1 cellular context compared by ENCODE assay signal in the genomic region with DNA sequence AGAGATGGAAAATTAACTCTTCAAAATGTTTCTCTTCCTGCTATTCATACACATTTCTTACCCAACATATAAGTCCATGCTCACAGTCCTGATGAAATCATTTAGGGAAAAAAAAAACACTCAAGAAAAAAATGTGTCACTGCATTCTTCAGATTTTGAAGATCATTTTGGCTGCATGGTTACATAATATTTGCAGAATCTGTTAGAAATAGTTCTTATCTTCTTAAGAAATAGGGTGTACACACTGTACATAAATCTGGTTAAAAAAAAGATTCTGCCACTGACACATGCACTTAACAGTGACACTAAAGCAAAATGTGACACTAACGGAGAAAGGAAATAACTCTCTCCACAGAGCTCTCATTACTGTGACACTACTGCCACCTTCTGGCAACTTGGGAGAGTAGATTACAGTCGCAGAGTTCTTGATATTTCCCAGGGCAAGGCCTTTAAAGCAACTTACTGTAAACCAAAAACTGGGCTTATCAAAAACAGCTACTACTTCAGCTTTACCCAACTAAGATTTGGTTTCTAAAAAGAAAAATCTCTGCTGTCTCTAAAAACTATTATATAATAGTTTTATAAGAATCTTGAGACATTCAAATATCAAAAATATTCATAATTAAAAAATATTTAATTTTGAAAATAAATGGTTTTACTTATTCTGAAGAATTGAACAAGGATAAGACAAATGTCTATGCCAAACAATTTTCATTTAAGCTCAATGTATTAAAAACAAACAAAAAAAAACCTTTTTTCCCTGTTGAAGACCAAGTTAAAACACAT.
TF ChIP-seq lines count a peak whose summit lies in the region.

No MANE protein-coding gene starts in this region.

TF ChIP-seq in K562, 482 proteins besides CTCF, POLR2A, EP300 and RAD21 (continued from another document and continues in another):
- TF ChIP-seq, protein P1, sequence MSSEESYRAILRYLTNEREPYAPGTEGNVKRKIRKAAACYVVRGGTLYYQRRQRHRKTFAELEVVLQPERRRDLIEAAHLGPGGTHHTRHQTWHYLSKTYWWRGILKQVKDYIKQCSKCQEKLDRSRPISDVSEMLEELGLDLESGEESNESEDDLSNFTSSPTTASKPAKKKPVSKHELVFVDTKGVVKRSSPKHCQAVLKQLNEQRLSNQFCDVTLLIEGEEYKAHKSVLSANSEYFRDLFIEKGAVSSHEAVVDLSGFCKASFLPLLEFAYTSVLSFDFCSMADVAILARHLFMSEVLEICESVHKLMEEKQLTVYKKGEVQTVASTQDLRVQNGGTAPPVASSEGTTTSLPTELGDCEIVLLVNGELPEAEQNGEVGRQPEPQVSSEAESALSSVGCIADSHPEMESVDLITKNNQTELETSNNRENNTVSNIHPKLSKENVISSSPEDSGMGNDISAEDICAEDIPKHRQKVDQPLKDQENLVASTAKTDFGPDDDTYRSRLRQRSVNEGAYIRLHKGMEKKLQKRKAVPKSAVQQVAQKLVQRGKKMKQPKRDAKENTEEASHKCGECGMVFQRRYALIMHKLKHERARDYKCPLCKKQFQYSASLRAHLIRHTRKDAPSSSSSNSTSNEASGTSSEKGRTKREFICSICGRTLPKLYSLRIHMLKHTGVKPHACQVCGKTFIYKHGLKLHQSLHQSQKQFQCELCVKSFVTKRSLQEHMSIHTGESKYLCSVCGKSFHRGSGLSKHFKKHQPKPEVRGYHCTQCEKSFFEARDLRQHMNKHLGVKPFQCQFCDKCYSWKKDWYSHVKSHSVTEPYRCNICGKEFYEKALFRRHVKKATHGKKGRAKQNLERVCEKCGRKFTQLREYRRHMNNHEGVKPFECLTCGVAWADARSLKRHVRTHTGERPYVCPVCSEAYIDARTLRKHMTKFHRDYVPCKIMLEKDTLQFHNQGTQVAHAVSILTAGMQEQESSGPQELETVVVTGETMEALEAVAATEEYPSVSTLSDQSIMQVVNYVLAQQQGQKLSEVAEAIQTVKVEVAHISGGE (CRISPR knock-in tag; IDR thresholded peaks at IDR 0.05) = no peak
- TF ChIP-seq CAMTA2 (CRISPR knock-in tag; conservative IDR thresholded peaks at IDR 0.05) = no peak
- peak; percentile 16 for TF ChIP-seq MEIS2 (IDR thresholded peaks at IDR 0.05; ENCODE audit: partially characterized antibody)
- TF ChIP-seq, protein P2, sequence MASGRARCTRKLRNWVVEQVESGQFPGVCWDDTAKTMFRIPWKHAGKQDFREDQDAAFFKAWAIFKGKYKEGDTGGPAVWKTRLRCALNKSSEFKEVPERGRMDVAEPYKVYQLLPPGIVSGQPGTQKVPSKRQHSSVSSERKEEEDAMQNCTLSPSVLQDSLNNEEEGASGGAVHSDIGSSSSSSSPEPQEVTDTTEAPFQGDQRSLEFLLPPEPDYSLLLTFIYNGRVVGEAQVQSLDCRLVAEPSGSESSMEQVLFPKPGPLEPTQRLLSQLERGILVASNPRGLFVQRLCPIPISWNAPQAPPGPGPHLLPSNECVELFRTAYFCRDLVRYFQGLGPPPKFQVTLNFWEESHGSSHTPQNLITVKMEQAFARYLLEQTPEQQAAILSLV (tag; IDR thresholded peaks at IDR 0.05) = no peak
- TF ChIP-seq ZNF121 (CRISPR knock-in tag; conservative IDR thresholded peaks at IDR 0.05) = no peak
- TF ChIP-seq HDAC1 (IDR thresholded peaks at IDR 0.05) = no peak
- TF ChIP-seq HNRNPLL (IDR thresholded peaks at IDR 0.05; ENCODE audit: low read depth, low read length, poor library complexity, severe bottlenecking) = no peak
- TF ChIP-seq, protein P3, sequence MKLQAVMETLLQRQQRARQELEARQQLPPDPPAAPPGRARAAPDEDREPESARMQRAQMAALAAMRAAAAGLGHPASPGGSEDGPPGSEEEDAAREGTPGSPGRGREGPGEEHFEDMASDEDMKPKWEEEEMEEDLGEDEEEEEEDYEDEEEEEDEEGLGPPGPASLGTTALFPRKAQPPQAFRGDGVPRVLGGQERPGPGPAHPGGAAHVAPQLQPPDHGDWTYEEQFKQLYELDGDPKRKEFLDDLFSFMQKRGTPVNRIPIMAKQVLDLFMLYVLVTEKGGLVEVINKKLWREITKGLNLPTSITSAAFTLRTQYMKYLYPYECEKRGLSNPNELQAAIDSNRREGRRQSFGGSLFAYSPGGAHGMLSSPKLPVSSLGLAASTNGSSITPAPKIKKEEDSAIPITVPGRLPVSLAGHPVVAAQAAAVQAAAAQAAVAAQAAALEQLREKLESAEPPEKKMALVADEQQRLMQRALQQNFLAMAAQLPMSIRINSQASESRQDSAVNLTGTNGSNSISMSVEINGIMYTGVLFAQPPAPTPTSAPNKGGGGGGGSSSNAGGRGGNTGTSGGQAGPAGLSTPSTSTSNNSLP (IDR thresholded peaks at IDR 0.05; ENCODE audit: borderline replicate concordance, low read depth, low read length) = no peak
- TF ChIP-seq FOXK2 (conservative IDR thresholded peaks at IDR 0.05 in 1 of 2, IDR thresholded peaks at IDR 0.05 in 1 of 2; ENCODE audit: low read depth in 2 of 2) = no peak
- TF ChIP-seq SP1 (CRISPR knock-in tag; IDR thresholded peaks at IDR 0.05) = no peak
- no peak for TF ChIP-seq LEF1 (IDR thresholded peaks at IDR 0.05)
- 0 out of 2 replicates have a peak, but pooled peaks have one; percentile 22 for TF ChIP-seq SMC3 (conservative IDR thresholded peaks at IDR 0.05; ENCODE audit: insufficient read depth, low read depth, low read length)
- no peak for TF ChIP-seq ZNF431 (CRISPR knock-in tag; IDR thresholded peaks at IDR 0.05)
- TF ChIP-seq, protein P4, sequence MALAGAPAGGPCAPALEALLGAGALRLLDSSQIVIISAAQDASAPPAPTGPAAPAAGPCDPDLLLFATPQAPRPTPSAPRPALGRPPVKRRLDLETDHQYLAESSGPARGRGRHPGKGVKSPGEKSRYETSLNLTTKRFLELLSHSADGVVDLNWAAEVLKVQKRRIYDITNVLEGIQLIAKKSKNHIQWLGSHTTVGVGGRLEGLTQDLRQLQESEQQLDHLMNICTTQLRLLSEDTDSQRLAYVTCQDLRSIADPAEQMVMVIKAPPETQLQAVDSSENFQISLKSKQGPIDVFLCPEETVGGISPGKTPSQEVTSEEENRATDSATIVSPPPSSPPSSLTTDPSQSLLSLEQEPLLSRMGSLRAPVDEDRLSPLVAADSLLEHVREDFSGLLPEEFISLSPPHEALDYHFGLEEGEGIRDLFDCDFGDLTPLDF (CRISPR knock-in tag; IDR thresholded peaks at IDR 0.05) = no peak
- TF ChIP-seq, protein P5, sequence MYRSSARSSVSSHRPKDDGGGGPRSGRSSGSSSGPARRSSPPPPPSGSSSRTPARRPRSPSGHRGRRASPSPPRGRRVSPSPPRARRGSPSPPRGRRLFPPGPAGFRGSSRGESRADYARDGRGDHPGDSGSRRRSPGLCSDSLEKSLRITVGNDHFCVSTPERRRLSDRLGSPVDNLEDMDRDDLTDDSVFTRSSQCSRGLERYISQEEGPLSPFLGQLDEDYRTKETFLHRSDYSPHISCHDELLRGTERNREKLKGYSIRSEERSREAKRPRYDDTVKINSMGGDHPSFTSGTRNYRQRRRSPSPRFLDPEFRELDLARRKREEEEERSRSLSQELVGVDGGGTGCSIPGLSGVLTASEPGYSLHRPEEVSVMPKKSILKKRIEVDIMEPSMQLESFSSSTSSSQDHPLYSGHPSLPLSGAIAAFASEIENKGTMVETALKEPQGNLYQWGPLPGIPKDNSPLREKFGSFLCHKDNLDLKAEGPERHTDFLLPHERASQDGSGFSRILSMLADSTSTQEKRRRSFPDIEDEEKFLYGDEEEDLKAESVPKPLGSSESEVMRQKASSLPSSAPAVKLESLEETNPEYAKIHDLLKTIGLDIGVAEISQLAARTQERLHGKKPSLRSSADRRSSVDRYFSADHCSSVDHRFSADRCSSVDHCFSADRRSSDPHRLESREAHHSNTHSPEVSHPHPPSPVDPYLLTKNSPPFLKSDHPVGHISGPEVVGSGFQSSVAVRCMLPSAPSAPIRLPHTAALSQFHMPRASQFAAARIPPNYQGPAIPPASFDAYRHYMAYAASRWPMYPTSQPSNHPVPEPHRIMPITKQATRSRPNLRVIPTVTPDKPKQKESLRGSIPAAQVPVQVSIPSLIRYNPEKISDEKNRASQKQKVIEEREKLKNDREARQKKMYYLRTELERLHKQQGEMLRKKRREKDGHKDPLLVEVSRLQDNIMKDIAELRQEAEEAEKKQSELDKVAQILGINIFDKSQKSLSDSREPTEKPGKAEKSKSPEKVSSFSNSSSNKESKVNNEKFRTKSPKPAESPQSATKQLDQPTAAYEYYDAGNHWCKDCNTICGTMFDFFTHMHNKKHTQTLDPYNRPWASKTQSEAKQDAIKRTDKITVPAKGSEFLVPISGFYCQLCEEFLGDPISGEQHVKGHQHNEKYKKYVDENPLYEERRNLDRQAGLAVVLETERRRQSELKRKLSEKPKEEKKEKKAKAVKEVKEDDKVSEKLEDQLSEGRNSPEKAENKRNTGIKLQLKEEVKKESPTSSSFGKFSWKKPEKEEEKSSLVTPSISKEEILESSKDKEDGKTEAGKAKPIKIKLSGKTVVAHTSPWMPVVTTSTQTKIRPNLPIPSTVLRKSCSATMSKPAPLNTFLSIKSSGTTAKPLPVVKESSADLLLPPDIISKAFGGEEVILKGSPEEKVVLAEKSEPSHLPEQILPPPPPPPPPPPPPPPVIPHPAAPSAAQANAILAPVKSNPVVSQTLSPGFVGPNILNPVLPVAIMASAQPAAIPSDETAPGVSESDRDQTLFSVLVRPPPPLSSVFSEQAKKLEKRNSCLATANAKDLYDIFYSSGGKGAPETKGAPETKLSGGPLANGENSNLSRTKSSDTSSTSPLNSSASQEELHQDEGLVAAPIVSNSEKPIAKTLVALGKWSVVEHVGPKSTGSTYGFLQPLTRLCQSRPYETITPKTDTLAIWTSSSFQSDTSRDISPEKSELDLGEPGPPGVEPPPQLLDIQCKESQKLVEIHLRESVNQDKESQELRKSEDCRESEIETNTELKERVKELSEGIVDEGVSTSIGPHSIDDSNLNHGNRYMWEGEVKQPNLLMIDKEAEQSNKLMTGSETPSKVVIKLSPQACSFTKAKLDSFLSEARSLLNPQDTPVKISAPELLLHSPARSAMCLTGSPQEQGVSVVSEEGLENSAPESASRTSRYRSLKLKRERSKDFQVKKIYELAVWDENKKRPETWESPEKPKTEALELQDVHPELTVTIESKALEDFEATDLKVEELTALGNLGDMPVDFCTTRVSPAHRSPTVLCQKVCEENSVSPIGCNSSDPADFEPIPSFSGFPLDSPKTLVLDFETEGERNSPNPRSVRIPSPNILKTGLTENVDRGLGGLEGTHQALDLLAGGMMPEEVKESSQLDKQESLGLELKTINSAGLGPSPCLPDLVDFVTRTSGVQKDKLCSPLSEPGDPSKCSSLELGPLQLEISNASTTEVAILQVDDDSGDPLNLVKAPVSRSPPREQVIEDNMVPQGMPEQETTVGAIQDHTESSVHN (IDR thresholded peaks at IDR 0.05; ENCODE audit: borderline replicate concordance in 1 of 2, low read depth in 1 of 2) = no peak
- TF ChIP-seq FOS (IDR thresholded peaks at IDR 0.05; ENCODE audit: extremely low read depth, insufficient read length) = no peak
- TF ChIP-seq ZNF778 (CRISPR knock-in tag; IDR thresholded peaks at IDR 0.05) = no peak
- TF ChIP-seq, protein P6, sequence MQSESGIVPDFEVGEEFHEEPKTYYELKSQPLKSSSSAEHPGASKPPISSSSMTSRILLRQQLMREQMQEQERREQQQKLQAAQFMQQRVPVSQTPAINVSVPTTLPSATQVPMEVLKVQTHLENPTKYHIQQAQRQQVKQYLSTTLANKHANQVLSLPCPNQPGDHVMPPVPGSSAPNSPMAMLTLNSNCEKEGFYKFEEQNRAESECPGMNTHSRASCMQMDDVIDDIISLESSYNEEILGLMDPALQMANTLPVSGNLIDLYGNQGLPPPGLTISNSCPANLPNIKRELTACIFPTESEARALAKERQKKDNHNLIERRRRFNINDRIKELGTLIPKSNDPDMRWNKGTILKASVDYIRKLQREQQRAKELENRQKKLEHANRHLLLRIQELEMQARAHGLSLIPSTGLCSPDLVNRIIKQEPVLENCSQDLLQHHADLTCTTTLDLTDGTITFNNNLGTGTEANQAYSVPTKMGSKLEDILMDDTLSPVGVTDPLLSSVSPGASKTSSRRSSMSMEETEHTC (IDR thresholded peaks at IDR 0.05) = no peak
- TF ChIP-seq, protein P7, sequence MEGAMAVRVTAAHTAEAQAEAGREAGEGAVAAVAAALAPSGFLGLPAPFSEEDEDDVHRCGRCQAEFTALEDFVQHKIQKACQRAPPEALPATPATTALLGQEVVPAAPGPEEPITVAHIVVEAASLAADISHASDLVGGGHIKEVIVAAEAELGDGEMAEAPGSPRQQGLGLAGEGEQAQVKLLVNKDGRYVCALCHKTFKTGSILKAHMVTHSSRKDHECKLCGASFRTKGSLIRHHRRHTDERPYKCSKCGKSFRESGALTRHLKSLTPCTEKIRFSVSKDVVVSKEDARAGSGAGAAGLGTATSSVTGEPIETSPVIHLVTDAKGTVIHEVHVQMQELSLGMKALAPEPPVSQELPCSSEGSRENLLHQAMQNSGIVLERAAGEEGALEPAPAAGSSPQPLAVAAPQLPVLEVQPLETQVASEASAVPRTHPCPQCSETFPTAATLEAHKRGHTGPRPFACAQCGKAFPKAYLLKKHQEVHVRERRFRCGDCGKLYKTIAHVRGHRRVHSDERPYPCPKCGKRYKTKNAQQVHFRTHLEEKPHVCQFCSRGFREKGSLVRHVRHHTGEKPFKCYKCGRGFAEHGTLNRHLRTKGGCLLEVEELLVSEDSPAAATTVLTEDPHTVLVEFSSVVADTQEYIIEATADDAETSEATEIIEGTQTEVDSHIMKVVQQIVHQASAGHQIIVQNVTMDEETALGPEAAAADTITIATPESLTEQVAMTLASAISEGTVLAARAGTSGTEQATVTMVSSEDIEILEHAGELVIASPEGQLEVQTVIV (CRISPR knock-in tag; IDR thresholded peaks at IDR 0.05; ENCODE audit: borderline replicate concordance) = no peak
- 0 out of 2 replicates have a peak, but pooled peaks have one; percentile 5 for TF ChIP-seq JUND (IDR thresholded peaks at IDR 0.05; ENCODE audit: borderline replicate concordance, low read depth, low read length)
- TF ChIP-seq JUND (tag; IDR thresholded peaks at IDR 0.05; ENCODE audit: borderline replicate concordance, low read depth, low read length) = no peak
- TF ChIP-seq, protein P8, sequence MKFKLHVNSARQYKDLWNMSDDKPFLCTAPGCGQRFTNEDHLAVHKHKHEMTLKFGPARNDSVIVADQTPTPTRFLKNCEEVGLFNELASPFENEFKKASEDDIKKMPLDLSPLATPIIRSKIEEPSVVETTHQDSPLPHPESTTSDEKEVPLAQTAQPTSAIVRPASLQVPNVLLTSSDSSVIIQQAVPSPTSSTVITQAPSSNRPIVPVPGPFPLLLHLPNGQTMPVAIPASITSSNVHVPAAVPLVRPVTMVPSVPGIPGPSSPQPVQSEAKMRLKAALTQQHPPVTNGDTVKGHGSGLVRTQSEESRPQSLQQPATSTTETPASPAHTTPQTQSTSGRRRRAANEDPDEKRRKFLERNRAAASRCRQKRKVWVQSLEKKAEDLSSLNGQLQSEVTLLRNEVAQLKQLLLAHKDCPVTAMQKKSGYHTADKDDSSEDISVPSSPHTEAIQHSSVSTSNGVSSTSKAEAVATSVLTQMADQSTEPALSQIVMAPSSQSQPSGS (CRISPR knock-in tag; IDR thresholded peaks at IDR 0.05) = no peak
- no peak for TF ChIP-seq ZNF134 (CRISPR knock-in tag; conservative IDR thresholded peaks at IDR 0.05)
- TF ChIP-seq SNRNP70 (optimal IDR thresholded peaks at IDR 0.05; ENCODE audit: low read depth, low read length) = no peak
- no peak for TF ChIP-seq ZNF57 (CRISPR knock-in tag; IDR thresholded peaks at IDR 0.05)
- TF ChIP-seq POU5F1 (IDR thresholded peaks at IDR 0.05; ENCODE audit: borderline replicate concordance, low read depth, low read length, partially characterized antibody) = no peak
- no peak for TF ChIP-seq GATAD2A (IDR thresholded peaks at IDR 0.05)
- TF ChIP-seq, protein P9, sequence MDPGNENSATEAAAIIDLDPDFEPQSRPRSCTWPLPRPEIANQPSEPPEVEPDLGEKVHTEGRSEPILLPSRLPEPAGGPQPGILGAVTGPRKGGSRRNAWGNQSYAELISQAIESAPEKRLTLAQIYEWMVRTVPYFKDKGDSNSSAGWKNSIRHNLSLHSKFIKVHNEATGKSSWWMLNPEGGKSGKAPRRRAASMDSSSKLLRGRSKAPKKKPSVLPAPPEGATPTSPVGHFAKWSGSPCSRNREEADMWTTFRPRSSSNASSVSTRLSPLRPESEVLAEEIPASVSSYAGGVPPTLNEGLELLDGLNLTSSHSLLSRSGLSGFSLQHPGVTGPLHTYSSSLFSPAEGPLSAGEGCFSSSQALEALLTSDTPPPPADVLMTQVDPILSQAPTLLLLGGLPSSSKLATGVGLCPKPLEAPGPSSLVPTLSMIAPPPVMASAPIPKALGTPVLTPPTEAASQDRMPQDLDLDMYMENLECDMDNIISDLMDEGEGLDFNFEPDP (CRISPR knock-in tag; IDR thresholded peaks at IDR 0.05) = no peak
